21 cellular contexts compared by ENCODE assay signal in genomic region chr15:81511160-81511559, GRCh38.
DNase-seq lines count a peak whose midpoint lies in the region; ATAC-seq, FAIRE-seq and TF ChIP-seq lines count a peak whose summit lies in the region.
"Had no signal": no experiment of that assay in that cellular context is flagged by ENCODE, and none has a peak within 500 bp of the region (broad histone marks: within the 10 kb centered on the region; RNA-seq: fewer than 3 reads in every experiment).

No MANE protein-coding gene starts in this region.

- CTCF ChIA-PET in endothelial cell of umbilical vein (lab: Charles Lee), result no interaction called here

- H4K20me1 ChIP-seq in endothelial cell of umbilical vein (replicated peaks; ENCODE audit: control insufficient read depth, extremely low read depth, insufficient read depth, low read length), result no peaks in the 10 kb centered on the region

- FAIRE-seq in endothelial cell of umbilical vein (lab: Jason Lieb, UNC), result no peak
- FAIRE-seq: H54, HepG2 had no signal

- dilution Hi-C loops in endothelial cell of umbilical vein (cut with MboI; ENCODE audit: extremely low pct_ligation_motif_present, low sequenced_read_pairs), result no loop called here

- H3K4me1 Mint-ChIP-seq in naive thymus-derived CD8-positive, alpha-beta T cell, result peaks cover 0 to under 1% (median 0%) of the 10 kb centered on the region in 4 donors
- H3K4me1 Mint-ChIP-seq: CD4-positive, CD25-positive, alpha-beta regulatory T cell had no signal

- H2AFZ ChIP-seq in endothelial cell of umbilical vein (ENCODE audit: low read depth, low read length), result no peak overlapping the region

- H3K27ac ChIP-seq in endothelial cell of umbilical vein (ENCODE audit: insufficient read depth, low read depth, low read length), result no peak overlapping the region
- H3K27ac ChIP-seq: 22Rv1, SJSA1 had no signal

- intact Hi-C loops in endothelial cell of umbilical vein (cut with micrococcal nuclease), result no loop called here

- H3K9ac ChIP-seq in endothelial cell of umbilical vein (replicated peaks; ENCODE audit: extremely low read depth, insufficient read depth, low read length), result no peak overlapping the region

- no peaks in the 10 kb centered on the region for H3K9me3 Mint-ChIP-seq in naive thymus-derived CD8-positive, alpha-beta T cell

- no peak for ATAC-seq in naive thymus-derived CD8-positive, alpha-beta T cell
- no peak for ATAC-seq in GM19463 (IDR thresholded peaks at IDR 0.05; ENCODE audit: unreplicated experiment)
- ATAC-seq: HepG2 had no signal

- peaks cover 8% of the 10 kb centered on the region for H3K4me1 ChIP-seq in endothelial cell of umbilical vein (ENCODE audit: control insufficient read depth, extremely low read depth, insufficient read depth, low read length)

- H3K27me3 Mint-ChIP-seq in naive thymus-derived CD8-positive, alpha-beta T cell, result peaks cover 2 to 14% (median 10%) of the 10 kb centered on the region in 5 donors

- no peaks in the 10 kb centered on the region for H3K36me3 Mint-ChIP-seq in naive thymus-derived CD8-positive, alpha-beta T cell
- H3K36me3 Mint-ChIP-seq: CD4-positive, CD25-positive, alpha-beta regulatory T cell had no signal

- no TSS peak for BruUV-seq in endothelial cell of umbilical vein (replicated peaks; lab: Mats Ljungman, UMichigan)

- DNase-seq in NCI-H446 treated with DMSO at 0.1 percent for 48 hours (lab: John Stamatoyannopoulos, UW), result peak; percentile 1
- no peak for DNase-seq in NCI-H446 (lab: John Stamatoyannopoulos, UW)
- DNase-seq in RKO (ENCODE audit: low spot score), result peak; percentile 8
- DNase-seq in endothelial cell of umbilical vein (ENCODE audit: low read depth, low spot score), result peak; percentile 58
- DNase-seq in stromal cell of bone marrow (ENCODE audit: low read depth), result peak; percentile 32
- DNase-seq in naive thymus-derived CD8-positive, alpha-beta T cell, result no peak
- no peak for DNase-seq in stimulated activated CD4-positive, alpha-beta T cell treated with anti-CD3 and anti-CD28 coated beads, Interleukin-2, amount 100 ng/mL, for 48 hours
- DNase-seq: CD4-positive, CD25-positive, alpha-beta regulatory T cell; DMS53; GDM1; MG63; NCI-H1092 treated with DMSO at 0.1 percent for 48 hours; NCI-H187; NCI-H2171; NCI-H510A; OCI-M1 had no signal

- no peak for TF ChIP-seq POLR2A in endothelial cell of umbilical vein (IDR thresholded peaks at IDR 0.05; ENCODE audit: low read depth, low read length)

- H3K79me2 ChIP-seq in endothelial cell of umbilical vein (ENCODE audit: control insufficient read depth, insufficient read depth, low read length), result no peaks in the 10 kb centered on the region

- no peak overlapping the region for H3K4me3 ChIP-seq in endothelial cell of umbilical vein (replicated peaks in 1 of 3; ENCODE audit: insufficient read depth in 1 of 3, low read depth in 1 of 3, low read length in 3 of 3)
- H3K4me3 ChIP-seq: MG63, SJSA1 had no signal

- no peak overlapping the region for H3K27ac Mint-ChIP-seq in naive thymus-derived CD8-positive, alpha-beta T cell
- H3K27ac Mint-ChIP-seq: CD4-positive, CD25-positive, alpha-beta regulatory T cell had no signal

- no peak overlapping the region for H3K4me2 ChIP-seq in endothelial cell of umbilical vein (ENCODE audit: insufficient read depth, low read length)

- no peaks in the 10 kb centered on the region for H3K36me3 ChIP-seq in endothelial cell of umbilical vein (ENCODE audit: control insufficient read depth in 2 of 2, extremely low read depth in 1 of 2, insufficient read depth in 2 of 2, low read length in 2 of 2)
- H3K36me3 ChIP-seq: MG63, SJSA1 had no signal

- no peak overlapping the region for H3K4me3 Mint-ChIP-seq in naive thymus-derived CD8-positive, alpha-beta T cell
- H3K4me3 Mint-ChIP-seq: CD4-positive, CD25-positive, alpha-beta regulatory T cell had no signal

- POLR2A ChIA-PET in endothelial cell of umbilical vein (lab: Charles Lee), result no interaction called here
- POLR2A ChIA-PET in naive thymus-derived CD8-positive, alpha-beta T cell (lab: Charles Lee), result no interaction called here

- H3K9me1 ChIP-seq in endothelial cell of umbilical vein (replicated peaks; ENCODE audit: control insufficient read depth, extremely low read depth, insufficient read depth, low read length), result no peaks in the 10 kb centered on the region

- TF ChIP-seq CTCF in endothelial cell of umbilical vein (IDR thresholded peaks at IDR 0.05; ENCODE audit: extremely low read depth in 1 of 2, insufficient read depth in 1 of 2, low read depth in 1 of 2, low read length in 2 of 2), result no peak

- no peaks in the 10 kb centered on the region for H3K9me3 ChIP-seq in endothelial cell of umbilical vein (replicated peaks; ENCODE audit: control insufficient read depth, insufficient read depth, low read length)
- H3K9me3 ChIP-seq: MG63, SJSA1 had no signal

- no peaks in the 10 kb centered on the region for H3K27me3 ChIP-seq in endothelial cell of umbilical vein (ENCODE audit: control insufficient read depth in 2 of 2, insufficient read depth in 2 of 2, low read length in 2 of 2)
- H3K27me3 ChIP-seq: MG63, SJSA1 had no signal

TF ChIP-seq in endothelial cell of umbilical vein, 7 proteins besides CTCF, POLR2A, EP300 and RAD21:
- peak; percentile 44 for TF ChIP-seq FOS (IDR thresholded peaks at IDR 0.05; ENCODE audit: borderline replicate concordance, insufficient read depth, low read length)
- no peak for TF ChIP-seq GATA2 (IDR thresholded peaks at IDR 0.05; ENCODE audit: insufficient read depth, insufficient read length, low read depth, low read length)
- TF ChIP-seq MAX (IDR thresholded peaks at IDR 0.05; ENCODE audit: insufficient read depth, insufficient read length), result no peak
- TF ChIP-seq POLR2AphosphoS5 (IDR thresholded peaks at IDR 0.05; ENCODE audit: insufficient read depth, low read depth, low read length), result no peak
- no peak for TF ChIP-seq JUN (IDR thresholded peaks at IDR 0.05; ENCODE audit: borderline replicate concordance, insufficient read depth, insufficient read length, low read depth)
- no peak for TF ChIP-seq MYC (IDR thresholded peaks at IDR 0.05; ENCODE audit: low read depth, low read length)

Comparison
In these comparisons a context has a peak if more than half of its experiments do, and no peak if none do; other contexts are left out.
1. DNase-seq: peak in NCI-H446 treated with DMSO at 0.1 percent for 48 hours (single experiment), RKO (single experiment), endothelial cell of umbilical vein (single experiment) and stromal cell of bone marrow (single experiment); none in NCI-H446 (0 of 2), naive thymus-derived CD8-positive, alpha-beta T cell (0 of 10) and stimulated activated CD4-positive, alpha-beta T cell treated with anti-CD3 and anti-CD28 coated beads, Interleukin-2, amount 100 ng/mL, for 48 hours (0 of 2).